Comparison of ENCODE assay signal across 24 cellular contexts in genomic region chr2:217538719-217539118, GRCh38.
DNase-seq lines count a peak whose midpoint lies in the region; ATAC-seq and TF ChIP-seq lines count a peak whose summit lies in the region.
"Had no signal": no experiment of that assay in that cellular context is flagged by ENCODE, and none has a peak within 500 bp of the region (broad histone marks: within the 10 kb centered on the region; RNA-seq: fewer than 3 reads in every experiment).

No MANE protein-coding gene starts in this region.

- no peaks in the 10 kb centered on the region for H3K36me3 ChIP-seq in ascending aorta
- H3K36me3 ChIP-seq: BLaER1 treated with 17β-estradiol and CSF1 and Interleukin-3, amounts not matched to agents 10 nM and 100 nM; heart left ventricle had no signal

- no peak overlapping the region for H3K27ac ChIP-seq in ascending aorta
- H3K27ac ChIP-seq: BLaER1 treated with 17β-estradiol and CSF1 and Interleukin-3, amounts not matched to agents 10 nM and 100 nM; heart left ventricle had no signal

- in situ Hi-C loops in SK-MEL-5 (cut with HindIII; ENCODE audit: low pct_unique_long_range_greater_than_20kb, low sequenced_read_pairs), result no loop called here

- intact Hi-C loops in ascending aorta (cut with DNase I), result no loop called here

- TF ChIP-seq CTCF in ascending aorta (IDR thresholded peaks at IDR 0.05), result no peak

- H3K9me3 ChIP-seq in ascending aorta, result no peaks in the 10 kb centered on the region
- H3K9me3 ChIP-seq: heart left ventricle had no signal

- ATAC-seq in GM21786 (IDR thresholded peaks at IDR 0.05; ENCODE audit: unreplicated experiment), result no peak
- ATAC-seq: activated T-cell treated with anti-CD3 and anti-CD28 coated beads, Interleukin-2, amount 50 U/mL, for 4 hours; heart left ventricle; stimulated activated memory B cell treated with anti-CD40 and anti-IgM and Interleukin-4, amounts not matched to agents 10 μg/mL and 1 μg/mL and 100 μg/mL, for 72 hours had no signal

- no peak overlapping the region for H3K4me3 ChIP-seq in ascending aorta
- H3K4me3 ChIP-seq: BLaER1 treated with 17β-estradiol and CSF1 and Interleukin-3, amounts not matched to agents 10 nM and 100 nM; heart left ventricle had no signal

- DNase-seq in DMS53 treated with DMSO at 0.1 percent for 48 hours (lab: John Stamatoyannopoulos, UW; ENCODE audit: unreplicated experiment), result peak; percentile 62
- DNase-seq in LoVo (ENCODE audit: low spot score), result peak; percentile 5
- DNase-seq in SK-MEL-5 (ENCODE audit: low read depth, low spot score), result peak; percentile 19
- peak; percentile 81 for DNase-seq in kidney tubule cell (ENCODE audit: low spot score)
- no peak for DNase-seq in ascending aorta (ENCODE audit: low spot score in 2 of 2)
- no peak for DNase-seq in activated CD4-positive, alpha-beta T cell treated with anti-CD3 and anti-CD28 coated beads for 1 hour
- no peak for DNase-seq in RKO (ENCODE audit: low spot score)
- DNase-seq: ACHN; activated CD4-positive, alpha-beta T cell treated with anti-CD3 and anti-CD28 coated beads for 4 hours; activated naive CD4-positive, alpha-beta T cell treated with Interleukin-2 at 50 U/mL for 16 hours; activated T-cell treated with anti-CD3 and anti-CD28 coated beads, Interleukin-2, amount 50 U/mL, for 4 hours; amygdala; Calu3; caudate nucleus; heart left ventricle; KBM-7; NCI-H2081 treated with DMSO at 0.1 percent for 48 hours; SIG-M5; small intestine; stimulated activated CD4-positive, alpha-beta T cell treated with anti-CD3 and anti-CD28 coated beads, Interleukin-2, amount 100 ng/mL, for 24 hours; T-helper 1 cell had no signal

- no peaks in the 10 kb centered on the region for H3K4me1 ChIP-seq in ascending aorta
- H3K4me1 ChIP-seq: BLaER1 treated with 17β-estradiol and CSF1 and Interleukin-3, amounts not matched to agents 10 nM and 100 nM had no signal

- no peaks in the 10 kb centered on the region for H3K27me3 ChIP-seq in ascending aorta
- H3K27me3 ChIP-seq: BLaER1 treated with 17β-estradiol and CSF1 and Interleukin-3, amounts not matched to agents 10 nM and 100 nM; heart left ventricle had no signal

Comparison
In these comparisons a context has a peak if more than half of its experiments do, and no peak if none do; other contexts are left out.
1. DNase-seq: peak in DMS53 treated with DMSO at 0.1 percent for 48 hours (single experiment), LoVo (single experiment), SK-MEL-5 (single experiment) and kidney tubule cell (single experiment); none in ascending aorta (0 of 2), activated CD4-positive, alpha-beta T cell treated with anti-CD3 and anti-CD28 coated beads for 1 hour (single experiment) and RKO (single experiment).